ENCODE assay signal across 10 cellular contexts in the genomic region with DNA sequence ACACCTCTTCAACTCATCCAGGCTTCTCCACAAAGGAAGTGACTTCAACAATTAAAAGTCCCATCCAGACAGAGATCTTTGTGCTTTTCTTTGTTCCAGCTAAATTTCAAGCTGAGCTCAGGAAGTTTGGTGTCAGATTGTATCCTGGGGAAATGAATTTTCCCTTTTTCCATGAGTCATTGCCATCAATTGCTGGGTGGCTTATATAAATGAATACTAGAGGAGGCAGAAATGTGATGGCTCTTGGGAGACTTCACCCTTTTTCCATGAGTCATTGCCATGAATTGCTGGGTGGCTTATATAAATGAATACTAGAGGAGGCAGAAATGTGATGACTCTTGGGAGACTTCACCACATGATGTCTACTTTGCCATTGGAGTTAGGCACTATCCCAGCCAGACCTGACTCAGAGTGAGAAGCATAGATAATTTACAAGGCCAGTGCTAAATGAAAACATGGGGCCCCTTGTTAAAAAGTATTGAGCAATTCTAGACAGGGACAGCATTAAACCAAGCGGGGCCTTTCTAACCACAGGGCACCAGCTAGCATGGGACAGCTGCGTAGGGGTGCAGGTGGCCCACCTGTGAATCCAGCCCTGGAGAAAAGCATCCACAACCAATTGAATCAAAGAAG.
DNase-seq lines count a peak whose midpoint lies in the region; ATAC-seq and TF ChIP-seq lines count a peak whose summit lies in the region.
"Had no signal": no experiment of that assay in that cellular context is flagged by ENCODE, and none has a peak within 500 bp of the region (broad histone marks: within the 10 kb centered on the region; RNA-seq: fewer than 3 reads in every experiment).

No MANE protein-coding gene starts in this region.

- CTCF ChIA-PET in AG04449 (lab: Yijun Ruan, JAX) = interaction anchor here (0.7 to 11.1 kb wide), 5 partner anchors 12 to 1342 kb away, joined by 3 to 65 read pairs (median 9); no protein-coding TSS in a partner anchor

- H3K9me3 ChIP-seq in adipocyte (ENCODE audit: control insufficient read depth, low read length) = no peaks in the 10 kb centered on the region

- H3K4me1 ChIP-seq in adipocyte (ENCODE audit: control insufficient read depth, insufficient read depth, low read length) = peaks cover 24% of the 10 kb centered on the region

- no peak for TF ChIP-seq CTCF in AG04449 (IDR thresholded peaks at IDR 0.05; ENCODE audit: insufficient read depth, low read length, missing control alignments)

- POLR2A ChIA-PET in AG04449 (lab: Yijun Ruan, JAX) = interaction anchor here (0.6 to 1.0 kb wide), 3 partner anchors 33 to 171 kb away, joined by 3 read pairs; no protein-coding TSS in a partner anchor

- no peaks in the 10 kb centered on the region for H3K36me3 ChIP-seq in adipocyte (ENCODE audit: control insufficient read depth, insufficient read depth, low read length, severe bottlenecking)

- peak overlapping the region; percentile 9 for H3K9ac ChIP-seq in adipocyte (ENCODE audit: low read length)

- ATAC-seq in HG03135 (IDR thresholded peaks at IDR 0.05; ENCODE audit: unreplicated experiment) (no peak), HG03196 (IDR thresholded peaks at IDR 0.05; ENCODE audit: unreplicated experiment) (no peak)
- ATAC-seq: Right ventricle myocardium inferior, sciatic nerve had no signal

- H3K4me3 ChIP-seq in AG04449 (ENCODE audit: low read depth, low read length) (no peak overlapping the region), adipocyte (ENCODE audit: low read length) (no peak overlapping the region)

- H3K27me3 ChIP-seq in adipocyte (replicated peaks; ENCODE audit: control insufficient read depth, insufficient read depth, low read length) = no peaks in the 10 kb centered on the region

- DNase-seq in AG04449 (ENCODE audit: low read depth, low spot score) (peak; percentile 96), HS-27A (ENCODE audit: low read depth) (peak; percentile 22), adipocyte (ENCODE audit: low read depth) (peak; percentile 71), islet precursor cell (peak; percentile 52), NCI-H1417 (lab: John Stamatoyannopoulos, UW) (no peak), HuH-7 (ENCODE audit: low spot score) (no peak)

Comparison
In these comparisons a context has a peak if more than half of its experiments do, and no peak if none do; other contexts are left out.
1. DNase-seq: peak in AG04449 (single experiment), HS-27A (single experiment), adipocyte (single experiment) and islet precursor cell (single experiment); none in NCI-H1417 (0 of 3) and HuH-7 (single experiment).